ENCODE assay signal across 1 cellular context in genomic region chr16:28901862-28902261, GRCh38.
TF ChIP-seq lines count a peak whose summit lies in the region.

No MANE protein-coding gene starts in this region.

TF ChIP-seq in HepG2, 621 proteins besides CTCF, POLR2A, EP300 and RAD21:
- TF ChIP-seq ZNF232 (CRISPR knock-in tag; IDR thresholded peaks at IDR 0.05; ENCODE audit: borderline replicate concordance) (no peak), BCL3 (CRISPR knock-in tag; IDR thresholded peaks at IDR 0.05) (no peak), PREB (CRISPR knock-in tag; IDR thresholded peaks at IDR 0.05) (no peak), NFE2L1 (CRISPR knock-in tag; IDR thresholded peaks at IDR 0.05; ENCODE audit: borderline replicate concordance) (no peak), ZFY (CRISPR knock-in tag; IDR thresholded peaks at IDR 0.05) (no peak)
